In the genomic region with DNA sequence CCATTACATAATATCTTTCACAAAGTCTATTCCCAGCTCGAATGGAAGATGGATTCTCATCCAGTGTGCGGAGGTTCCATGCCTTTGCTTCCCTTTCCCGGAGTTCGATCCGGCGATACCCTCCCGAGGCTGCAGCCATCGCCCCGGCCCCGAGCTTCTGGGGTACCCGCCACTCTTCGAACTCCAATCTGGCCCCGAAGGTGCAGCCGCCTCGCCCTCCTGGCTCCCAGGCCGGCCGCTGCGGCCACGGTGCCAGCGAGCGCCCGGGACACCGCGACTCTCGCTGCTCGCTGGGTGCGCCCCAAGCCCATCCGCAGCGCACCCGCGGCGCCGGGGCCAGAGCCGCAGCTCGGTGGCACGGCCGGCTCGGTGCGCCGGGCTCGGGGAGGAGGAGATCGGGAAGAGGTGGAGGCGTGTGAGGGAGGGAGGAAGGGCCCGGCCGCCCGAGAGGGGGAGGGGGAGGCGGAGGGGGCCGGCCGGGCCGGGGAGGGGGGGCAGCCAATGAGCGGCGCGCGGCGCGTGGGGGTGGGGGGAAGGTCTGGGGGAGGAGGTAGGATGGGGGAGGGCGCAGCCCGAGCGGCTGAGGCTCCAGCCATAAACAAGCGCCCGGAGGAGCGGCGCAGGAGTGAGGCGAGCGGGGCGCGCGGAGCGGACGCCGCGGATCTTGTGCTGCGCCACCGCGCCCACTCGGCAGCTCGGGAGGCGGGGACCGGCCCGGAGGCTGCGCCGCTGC, we compare ENCODE assay signal across 8 cellular contexts. TPM values are rescaled to one million over a fixed set of nuclear protein-coding genes. Genes with fewer than 3 reads are reported as not detected.
DNase-seq lines count a peak whose midpoint lies in the region; ATAC-seq, FAIRE-seq and TF ChIP-seq lines count a peak whose summit lies in the region.

A gene with protein sequence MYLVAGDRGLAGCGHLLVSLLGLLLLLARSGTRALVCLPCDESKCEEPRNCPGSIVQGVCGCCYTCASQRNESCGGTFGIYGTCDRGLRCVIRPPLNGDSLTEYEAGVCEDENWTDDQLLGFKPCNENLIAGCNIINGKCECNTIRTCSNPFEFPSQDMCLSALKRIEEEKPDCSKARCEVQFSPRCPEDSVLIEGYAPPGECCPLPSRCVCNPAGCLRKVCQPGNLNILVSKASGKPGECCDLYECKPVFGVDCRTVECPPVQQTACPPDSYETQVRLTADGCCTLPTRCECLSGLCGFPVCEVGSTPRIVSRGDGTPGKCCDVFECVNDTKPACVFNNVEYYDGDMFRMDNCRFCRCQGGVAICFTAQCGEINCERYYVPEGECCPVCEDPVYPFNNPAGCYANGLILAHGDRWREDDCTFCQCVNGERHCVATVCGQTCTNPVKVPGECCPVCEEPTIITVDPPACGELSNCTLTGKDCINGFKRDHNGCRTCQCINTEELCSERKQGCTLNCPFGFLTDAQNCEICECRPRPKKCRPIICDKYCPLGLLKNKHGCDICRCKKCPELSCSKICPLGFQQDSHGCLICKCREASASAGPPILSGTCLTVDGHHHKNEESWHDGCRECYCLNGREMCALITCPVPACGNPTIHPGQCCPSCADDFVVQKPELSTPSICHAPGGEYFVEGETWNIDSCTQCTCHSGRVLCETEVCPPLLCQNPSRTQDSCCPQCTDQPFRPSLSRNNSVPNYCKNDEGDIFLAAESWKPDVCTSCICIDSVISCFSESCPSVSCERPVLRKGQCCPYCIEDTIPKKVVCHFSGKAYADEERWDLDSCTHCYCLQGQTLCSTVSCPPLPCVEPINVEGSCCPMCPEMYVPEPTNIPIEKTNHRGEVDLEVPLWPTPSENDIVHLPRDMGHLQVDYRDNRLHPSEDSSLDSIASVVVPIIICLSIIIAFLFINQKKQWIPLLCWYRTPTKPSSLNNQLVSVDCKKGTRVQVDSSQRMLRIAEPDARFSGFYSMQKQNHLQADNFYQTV (plus strand): TSS at position 622 of the 733 bp plus-strand sequence. CDS start 515 bp downstream, outside the sequence.

- H4K91ac ChIP-seq in H1 (replicated peaks; ENCODE audit: insufficient read length, low read length) = peak within 1 kb of the TSS; percentile 47

- no peak for FAIRE-seq in H1 (lab: Jason Lieb, UNC)

- H3K23me2 ChIP-seq in H1 (ENCODE audit: low read depth, low read length) = peaks cover 12% of the 10 kb centered on the region

- TF ChIP-seq RAD21 in H1 (IDR thresholded peaks at IDR 0.05 in 1 of 2, conservative IDR thresholded peaks at IDR 0.05 in 1 of 2; ENCODE audit: low read depth in 2 of 2, low read length in 2 of 2) = no peak

- H3K27ac ChIP-seq in H1 (ENCODE audit: low read depth, low read length) = peak within 1 kb of the TSS; percentile 53; the same call in 1 of the 2 replicates

- no peak within 1 kb of the TSS for H2BK120ac ChIP-seq in H1 (replicated peaks; ENCODE audit: low read depth, low read length)

- H3K4me1 ChIP-seq in H1 (replicated peaks in 1 of 4; ENCODE audit: control insufficient read depth in 3 of 4, insufficient read depth in 4 of 4, low read length in 3 of 4) = peaks cover 3 to 18% (median 16%) of the 10 kb centered on the region in 4 experiments; a peak in 4 of 7 replicates

- H3K14ac ChIP-seq in H1 (ENCODE audit: insufficient read length) = no peak within 1 kb of the TSS

- H3K79me2 ChIP-seq in H1 (ENCODE audit: control insufficient read depth in 1 of 2, insufficient read depth in 2 of 2, low read length in 2 of 2) = peaks cover 22 to 51% of the 10 kb centered on the region in 2 experiments

- H3K9me3 ChIP-seq in H1 (ENCODE audit: insufficient read depth in 2 of 2, low read depth in 1 of 2, low read length in 1 of 2) = no peaks in the 10 kb centered on the region

- peak within 1 kb of the TSS; percentile 80; the same call in 1 of the 2 replicates for H2BK5ac ChIP-seq in H1 (ENCODE audit: low read depth, low read length)

- H2BK12ac ChIP-seq in H1 (ENCODE audit: low read depth, low read length) = no peak within 1 kb of the TSS

- peak within 1 kb of the TSS; percentile 84 for H3K18ac ChIP-seq in H1 (ENCODE audit: extremely low read depth, low read length)

- peak within 1 kb of the TSS; percentile 42 for H4K5ac ChIP-seq in H1 (ENCODE audit: insufficient read length, low read depth, low read length)

- H3K4me3 ChIP-seq in H1 (ENCODE audit: extremely low read depth in 1 of 4, insufficient read depth in 2 of 4, low read depth in 3 of 4, low read length in 4 of 4) = peak within 1 kb of the TSS; percentile 80 to 93 (median 84)

- H2AFZ ChIP-seq in H1 (ENCODE audit: low read length) = peak within 1 kb of the TSS; percentile 48; the same call in 1 of the 2 replicates

- H3K79me1 ChIP-seq in H1 (ENCODE audit: low read depth, low read length) = peaks cover 3% of the 10 kb centered on the region; the same call in 1 of the 2 replicates

- peak within 1 kb of the TSS; percentile 91 to 97 for H3K4me2 ChIP-seq in H1 (ENCODE audit: insufficient read depth in 1 of 2, low read depth in 2 of 2, low read length in 2 of 2)

- H2BK20ac ChIP-seq in H1 (ENCODE audit: low read length) = no peak within 1 kb of the TSS

- peak within 1 kb of the TSS; percentile 50 for H3K56ac ChIP-seq in H1 (replicated peaks; ENCODE audit: insufficient read length, low read depth, low read length)

- ATAC-seq in GM18502 (IDR thresholded peaks at IDR 0.05; ENCODE audit: poor library complexity, unreplicated experiment) (peak; percentile 55), HG02571 (IDR thresholded peaks at IDR 0.05; ENCODE audit: unreplicated experiment) (peak; percentile 38)

- peak within 1 kb of the TSS; percentile 68 to 90 (median 76) for H3K9ac ChIP-seq in H1 (replicated peaks in 1 of 4; ENCODE audit: extremely low read depth in 1 of 4, low read depth in 3 of 4, low read length in 3 of 4)

- no peak for TF ChIP-seq EP300 in H1 (IDR thresholded peaks at IDR 0.05; ENCODE audit: borderline replicate concordance in 1 of 2, low read depth in 2 of 2, low read length in 2 of 2)

- no peak within 1 kb of the TSS for H2AK5ac ChIP-seq in H1 (ENCODE audit: low read depth, low read length)

- no peak within 1 kb of the TSS; the same call in 1 of the 2 replicates for H2BK15ac ChIP-seq in H1 (ENCODE audit: low read length)

- no peak for TF ChIP-seq CTCF in H1 (IDR thresholded peaks at IDR 0.05; ENCODE audit: control extremely low read depth in 1 of 3, insufficient read depth in 1 of 3, low read depth in 1 of 3, low read length in 3 of 3)

- H3K27me3 ChIP-seq in H1 (replicated peaks in 1 of 4; ENCODE audit: control insufficient read depth in 3 of 4, extremely low read depth in 1 of 4, insufficient read depth in 3 of 4, low read length in 3 of 4) = peaks cover 0 to 6% (median 0%) of the 10 kb centered on the region in 4 experiments; a peak in 2 of 7 replicates

- WGBS in H1 (ENCODE audit: extremely low coverage in 1 of 2, insufficient coverage in 1 of 2, insufficient read length in 1 of 2, insufficient replicate concordance in 2 of 2, low coverage in 1 of 2, low lambda C conversion rate in 2 of 2, missing lambda C conversion rate in 1 of 2), 2 experiments = 2% methylated on average over 37 of the region's 82 CpGs; no CpG with 5 or more reads in 1 of the 2 experiments

- CTCF ChIA-PET in activated CD8-positive, alpha-beta memory T cell treated with anti-CD3 and anti-CD28 coated beads for 36 hours (lab: Charles Lee) = no interaction called here
- CTCF ChIA-PET in H1 (lab: Charles Lee; ENCODE audit: partially characterized antibody) = interaction anchor here (1.0 to 7.8 kb wide), 8 partner anchors 17 to 309 kb away, joined by 3 to 99 read pairs (median 4); no protein-coding TSS in a partner anchor

- POLR2A ChIA-PET in activated CD8-positive, alpha-beta memory T cell treated with anti-CD3 and anti-CD28 coated beads for 36 hours (lab: Charles Lee) = interaction anchor here (0.5 kb wide), 1 partner anchor 397 kb away, joined by 6 read pairs; no protein-coding TSS in a partner anchor
- POLR2A ChIA-PET in H1 (lab: Charles Lee; ENCODE audit: partially characterized antibody) = interaction anchor here (0.6 to 2.6 kb wide), 15 partner anchors 9 to 188 kb away, joined by 3 to 16 read pairs (median 5); no protein-coding TSS in a partner anchor

- DNase-seq in NCI-H2196 (lab: John Stamatoyannopoulos, UW; ENCODE audit: unreplicated experiment) (peak; percentile 77), H1 (ENCODE audit: low read depth in 1 of 2, low spot score in 2 of 2) (peak; percentile 67 to 84), lung microvascular endothelial cell (ENCODE audit: low read depth in 2 of 2) (peak; percentile 95), COLO829 (ENCODE audit: low spot score) (no peak)
- DNase-seq in stimulated activated CD4-positive, alpha-beta T cell treated with anti-CD3 and anti-CD28 coated beads, TNF-alpha, amount 100 ng/mL, for 24 hours (ENCODE audit: low read depth in 3 of 3) = peak in 2 of 3 experiments; percentile 42 to 57

- no peaks in the 10 kb centered on the region for H3K36me3 ChIP-seq in H1 (ENCODE audit: control insufficient read depth in 2 of 4, insufficient read depth in 4 of 4, low read length in 3 of 4)

- H3K23ac ChIP-seq in H1 (ENCODE audit: insufficient read length) = no peak within 1 kb of the TSS

- H4K20me1 ChIP-seq in H1 (replicated peaks in 1 of 2; ENCODE audit: control insufficient read depth in 1 of 2, insufficient read depth in 2 of 2, low read length in 2 of 2) = peaks cover 12 to 16% of the 10 kb centered on the region in 2 experiments

- TF ChIP-seq POLR2A in H1 (IDR thresholded peaks at IDR 0.05; ENCODE audit: control extremely low read depth in 1 of 2, low read depth in 2 of 2, low read length in 2 of 2) = peak; percentile 72 to 85

- H4K8ac ChIP-seq in H1 (ENCODE audit: extremely low read depth, insufficient read depth, low read length) = peak within 1 kb of the TSS; percentile 82

- no peak within 1 kb of the TSS for H3K4ac ChIP-seq in H1 (replicated peaks; ENCODE audit: insufficient read length, low read depth, low read length)

TF ChIP-seq in H1, 55 proteins besides CTCF, POLR2A, EP300 and RAD21 (continues in another document):
- peak; percentile 27 for TF ChIP-seq EZH2 (IDR thresholded peaks at IDR 0.05; ENCODE audit: low read depth, low read length, severe bottlenecking)
- TF ChIP-seq PHF8 (conservative IDR thresholded peaks at IDR 0.05; ENCODE audit: low read depth, low read length) = peak; percentile 64
- TF ChIP-seq NRF1 (IDR thresholded peaks at IDR 0.05; ENCODE audit: low read depth, low read length) = no peak
- TF ChIP-seq SIX5 (IDR thresholded peaks at IDR 0.05; ENCODE audit: low read depth, low read length) = no peak

RNA-seq across cellular contexts. Expression of the gene that starts here (rescaled TPM):
- total RNA-seq in activated CD8-positive, alpha-beta memory T cell treated with anti-CD3 and anti-CD28 coated beads for 36 hours = 10 to 100 TPM; 18.2 to 20.1 TPM
- total RNA-seq in H1 (2021; fragmentation: NEBNext Ultra II Directional; extraction: Animal tissue kit (Norgen Biotek cat#: 25700)) = 27.4 and 28.4 TPM in 2 replicates
- polyA plus RNA-seq in H1 (2011; rRNA removed) = 9.4 and 13.8 TPM in 2 replicates
- 13.0 TPM for polyA plus RNA-seq in H1 (2011; cell fraction: cytosol; rRNA removed)
- polyA plus RNA-seq in H1 (2011; cell fraction: nucleus; rRNA removed) = 46.3 TPM
- polyA plus RNA-seq in H1 (2012, experiment 1 of 2) = 9.4 to 16.8 TPM (median 12.1 TPM) in 4 replicates
- polyA plus RNA-seq in H1 (2012, experiment 2 of 2) = 1.1 TPM
- 18.4 TPM for polyA plus RNA-seq in H1 (2013, experiment 1 of 2)
- 18.2 TPM for polyA plus RNA-seq in H1 (2013, experiment 2 of 2)
- 73.3 and 108 TPM in 2 replicates for polyA minus RNA-seq in H1 (2011; rRNA and poly(A)+ RNA removed)
- polyA minus RNA-seq in H1 (2011; cell fraction: cytosol; rRNA and poly(A)+ RNA removed) = 54.9 TPM
- 133 TPM for polyA minus RNA-seq in H1 (2011; cell fraction: nucleus; rRNA and poly(A)+ RNA removed)
- 420 and 583 TPM in 2 replicates for total RNA-seq in lung microvascular endothelial cell

Comparison
In these comparisons a context has a peak if more than half of its experiments do, and no peak if none do; other contexts are left out.
1. RNA of the gene that starts here (total RNA-seq): 420 to 583 TPM in lung microvascular endothelial cell; 27.4 to 28.4 TPM in H1 and 18.2 to 20.1 TPM in activated CD8-positive, alpha-beta memory T cell treated with anti-CD3 and anti-CD28 coated beads for 36 hours; every median in the first group is over 10 times any median in the second.